ENCODE assay signal across 11 cellular contexts in genomic region chr10:102718220-102718619, GRCh38. TPM values are rescaled to one million over a fixed set of nuclear protein-coding genes. Genes with fewer than 3 reads are reported as not detected.
A peak's percentile ranks its signal among the peaks of the same experiment; 100 is the strongest.
DNase-seq lines count a peak whose midpoint lies in the region; ATAC-seq and TF ChIP-seq lines count a peak whose summit lies in the region.
"Had no signal": no experiment of that assay in that cellular context is flagged by ENCODE, and none has a peak within 500 bp of the region (broad histone marks: within the 10 kb centered on the region; RNA-seq: fewer than 3 reads in every experiment).

No MANE protein-coding gene starts in this region.

- H3K4me3 ChIP-seq in right lobe of liver = no peak overlapping the region
- no peak overlapping the region for H3K4me3 ChIP-seq in MG63

- ATAC-seq in CD4-positive, alpha-beta T cell (ENCODE audit: poor library complexity) = no peak
- ATAC-seq in right lobe of liver = peak in 2 of 4 donors; percentile 4
- ATAC-seq in activated CD8-positive, alpha-beta T cell treated with anti-CD3 and anti-CD28 coated beads, Interleukin-2, amount 10 ng/mL, durations not matched to agents 7 days and 5 days = no peak

- no peak for TF ChIP-seq CTCF in CD4-positive, alpha-beta T cell (IDR thresholded peaks at IDR 0.05)
- no peak for TF ChIP-seq CTCF in right lobe of liver (IDR thresholded peaks at IDR 0.05)

- H3K27me3 ChIP-seq in CD4-positive, alpha-beta T cell (ENCODE audit: control insufficient read depth, insufficient read depth, low read length) = no peaks in the 10 kb centered on the region
- H3K27me3 ChIP-seq in right lobe of liver = no peaks in the 10 kb centered on the region
- H3K27me3 ChIP-seq in MG63 = no peaks in the 10 kb centered on the region

- WGBS in right lobe of liver (ENCODE audit: insufficient coverage, low coverage, low lambda C conversion rate, missing lambda C conversion rate) = 39% methylated on average over 2 of the region's 3 CpGs

- H3K27ac ChIP-seq in CD4-positive, alpha-beta T cell (ENCODE audit: low read depth, low read length) = no peak overlapping the region
- peak overlapping the region in 2 of 3 donors; percentile 16 to 65 for H3K27ac ChIP-seq in right lobe of liver

- no peaks in the 10 kb centered on the region for H3K27me3 Mint-ChIP-seq in CD4-positive, alpha-beta T cell
- H3K27me3 Mint-ChIP-seq in activated CD8-positive, alpha-beta T cell treated with anti-CD3 and anti-CD28 coated beads, Interleukin-2, amount 10 ng/mL, durations not matched to agents 7 days and 5 days (ENCODE audit: low read depth) = no peaks in the 10 kb centered on the region
- H3K27me3 Mint-ChIP-seq: activated naive CD4-positive, alpha-beta T cell treated with anti-CD3 and anti-CD28 coated beads, Interleukin-2, amount 50 U/mL, for 24 hours had no signal

- TF ChIP-seq POLR2A in right lobe of liver (IDR thresholded peaks at IDR 0.05) = no peak

- no peak for DNase-seq in CD4-positive, alpha-beta T cell
- peak; percentile 49 to 61 for DNase-seq in Kasumi-1 (lab: John Stamatoyannopoulos, UW)
- DNase-seq in cerebellar cortex (ENCODE audit: low spot score) = peak; percentile 71
- peak in 1 of 3 donors; percentile 60 for DNase-seq in right lobe of liver
- no peak for DNase-seq in MG63
- DNase-seq in DMS53 (lab: John Stamatoyannopoulos, UW) = no peak
- DNase-seq in NCI-H1436 treated with DMSO at 0.1 percent for 48 hours (lab: John Stamatoyannopoulos, UW) = no peak
- no peak for DNase-seq in activated CD8-positive, alpha-beta T cell treated with anti-CD3 and anti-CD28 coated beads, Interleukin-2, amount 10 ng/mL, durations not matched to agents 7 days and 5 days
- DNase-seq: NCI-H2029 treated with DMSO at 0.1 percent for 48 hours, T1000 had no signal

- no peaks in the 10 kb centered on the region for H3K9me3 ChIP-seq in CD4-positive, alpha-beta T cell (ENCODE audit: control insufficient read depth, low read length)
- H3K9me3 ChIP-seq in right lobe of liver (no peaks in the 10 kb centered on the region), MG63 (no peaks in the 10 kb centered on the region)

- CTCF ChIA-PET in CD4-positive, alpha-beta T cell (lab: Charles Lee) = no interaction called here
- CTCF ChIA-PET in activated CD8-positive, alpha-beta T cell treated with anti-CD3 and anti-CD28 coated beads, Interleukin-2, amount 10 ng/mL, durations not matched to agents 7 days and 5 days (lab: Charles Lee) = no interaction called here

- POLR2A ChIA-PET in CD4-positive, alpha-beta T cell (lab: Charles Lee) = no interaction called here
- POLR2A ChIA-PET in activated CD8-positive, alpha-beta T cell treated with anti-CD3 and anti-CD28 coated beads, Interleukin-2, amount 10 ng/mL, durations not matched to agents 7 days and 5 days (lab: Charles Lee) = no interaction called here

- H3K36me3 Mint-ChIP-seq in CD4-positive, alpha-beta T cell (ENCODE audit: low read depth) = peaks cover 30% of the 10 kb centered on the region
- H3K36me3 Mint-ChIP-seq in activated CD8-positive, alpha-beta T cell treated with anti-CD3 and anti-CD28 coated beads, Interleukin-2, amount 10 ng/mL, durations not matched to agents 7 days and 5 days (ENCODE audit: low read depth) = peaks cover 27% of the 10 kb centered on the region

- intact Hi-C loops in CD4-positive, alpha-beta T cell (cut with DNase I, micrococcal nuclease) = loop anchor here in 1 of 2 experiments (10.0 kb wide), 2 partner anchors 563 to 1363 kb away; partner anchors contain the start of genes BTRC and NOLC1
- intact Hi-C loops in right lobe of liver (cut with DNase I) = no loop called here

- H3K36me3 ChIP-seq in right lobe of liver (no peaks in the 10 kb centered on the region), MG63 (peaks cover 2% of the 10 kb centered on the region; the same call in 1 of the 2 replicates)

- H3K9me3 Mint-ChIP-seq in CD4-positive, alpha-beta T cell = no peaks in the 10 kb centered on the region
- no peaks in the 10 kb centered on the region for H3K9me3 Mint-ChIP-seq in activated CD8-positive, alpha-beta T cell treated with anti-CD3 and anti-CD28 coated beads, Interleukin-2, amount 10 ng/mL, durations not matched to agents 7 days and 5 days (ENCODE audit: insufficient read depth)
- H3K9me3 Mint-ChIP-seq: activated naive CD4-positive, alpha-beta T cell treated with anti-CD3 and anti-CD28 coated beads, Interleukin-2, amount 50 U/mL, for 24 hours had no signal

- H3K4me1 Mint-ChIP-seq in CD4-positive, alpha-beta T cell (ENCODE audit: low read depth) = peaks cover 54% of the 10 kb centered on the region
- peaks cover 45% of the 10 kb centered on the region for H3K4me1 Mint-ChIP-seq in activated CD8-positive, alpha-beta T cell treated with anti-CD3 and anti-CD28 coated beads, Interleukin-2, amount 10 ng/mL, durations not matched to agents 7 days and 5 days (ENCODE audit: low read depth)

- peaks cover 0 to 27% (median 5%) of the 10 kb centered on the region in 4 donors for H3K4me1 ChIP-seq in right lobe of liver

- H3K27ac Mint-ChIP-seq in CD4-positive, alpha-beta T cell = peak overlapping the region; percentile 41
- H3K27ac Mint-ChIP-seq in activated CD8-positive, alpha-beta T cell treated with anti-CD3 and anti-CD28 coated beads, Interleukin-2, amount 10 ng/mL, durations not matched to agents 7 days and 5 days = no peak overlapping the region
- H3K27ac Mint-ChIP-seq: activated naive CD4-positive, alpha-beta T cell treated with anti-CD3 and anti-CD28 coated beads, Interleukin-2, amount 50 U/mL, for 24 hours had no signal

- no peak overlapping the region for H3K4me3 Mint-ChIP-seq in CD4-positive, alpha-beta T cell
- H3K4me3 Mint-ChIP-seq in activated CD8-positive, alpha-beta T cell treated with anti-CD3 and anti-CD28 coated beads, Interleukin-2, amount 10 ng/mL, durations not matched to agents 7 days and 5 days = no peak overlapping the region

RNA-seq across cellular contexts. Expression of gene SFXN2, which starts 3.8 kb away (rescaled TPM):
- 1 to 10 TPM; 6.4 to 7.6 TPM for total RNA-seq in CD4-positive, alpha-beta T cell
- 10 to 100 TPM in 4 of 6 experiments, 1 to 10 TPM in 2; 7.1 to 29.7 (median 16.5) TPM for total RNA-seq in right lobe of liver
- total RNA-seq in MG63 (2014; rRNA removed; shearing (Covaris generic); ENCODE audit: low replicate concordance) = 0.96 and 6.7 TPM in 2 replicates
- 10 to 100 TPM; 22.2 TPM for total RNA-seq in activated CD8-positive, alpha-beta T cell treated with anti-CD3 and anti-CD28 coated beads, Interleukin-2, amount 10 ng/mL, durations not matched to agents 7 days and 5 days

RNA-seq across cellular contexts. Expression of gene ARL3, which starts 4.0 kb away (rescaled TPM):
- total RNA-seq in CD4-positive, alpha-beta T cell = 1 to 10 TPM in 1 of 2 experiments, under 1 TPM in 1; 0.99 to 1.3 TPM
- total RNA-seq in right lobe of liver = 1 to 10 TPM; 1.1 to 3.3 (median 2.3) TPM
- 2.3 and 6.6 TPM in 2 replicates for total RNA-seq in MG63 (2014; rRNA removed; shearing (Covaris generic); ENCODE audit: low replicate concordance)
- total RNA-seq in activated CD8-positive, alpha-beta T cell treated with anti-CD3 and anti-CD28 coated beads, Interleukin-2, amount 10 ng/mL, durations not matched to agents 7 days and 5 days = 1 to 10 TPM; 4.7 to 5.2 TPM

RNA-seq across cellular contexts. Expression of gene WBP1L, which starts 25.5 kb away (rescaled TPM):
- 1 to 10 TPM; 6.1 to 6.5 TPM for total RNA-seq in CD4-positive, alpha-beta T cell
- total RNA-seq in right lobe of liver = 10 to 100 TPM; 24.1 to 58.4 (median 32.8) TPM
- 8.3 and 10.9 TPM in 2 replicates for total RNA-seq in MG63 (2014; rRNA removed; shearing (Covaris generic); ENCODE audit: low replicate concordance)
- total RNA-seq in activated CD8-positive, alpha-beta T cell treated with anti-CD3 and anti-CD28 coated beads, Interleukin-2, amount 10 ng/mL, durations not matched to agents 7 days and 5 days = 10 to 100 TPM; 25.7 to 25.9 TPM

Comparison
In these comparisons a context has a peak if more than half of its experiments do, and no peak if none do; other contexts are left out.
1. DNase-seq: peak in Kasumi-1 (2 of 2) and cerebellar cortex (single experiment); none in CD4-positive, alpha-beta T cell (0 of 10), MG63 (single experiment), DMS53 (single experiment), NCI-H1436 treated with DMSO at 0.1 percent for 48 hours (single experiment) and activated CD8-positive, alpha-beta T cell treated with anti-CD3 and anti-CD28 coated beads, Interleukin-2, amount 10 ng/mL, durations not matched to agents 7 days and 5 days (single experiment).